Comparison of ENCODE assay signal across 22 cellular contexts in the genomic region with DNA sequence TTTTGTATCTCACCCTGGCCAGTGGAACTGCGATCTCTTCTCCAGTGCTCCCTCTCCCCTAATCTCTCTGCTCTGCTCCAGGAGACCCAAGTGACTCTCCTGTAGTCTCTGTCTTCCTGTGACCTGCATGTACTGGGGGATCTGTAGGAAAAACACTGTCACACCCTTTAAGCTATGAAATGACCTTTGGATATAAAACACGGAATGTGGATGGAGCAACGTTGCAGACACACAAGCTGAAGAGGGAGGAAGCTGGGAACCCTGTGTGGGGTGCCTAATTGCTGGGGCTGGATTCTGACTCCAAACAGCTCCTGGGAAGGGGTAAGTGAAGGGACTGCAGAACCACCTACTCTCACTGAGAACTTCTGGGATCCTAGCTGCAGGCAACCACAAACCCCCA.
A peak's percentile ranks its signal among the peaks of the same experiment; 100 is the strongest.
DNase-seq lines count a peak whose midpoint lies in the region; ATAC-seq and FAIRE-seq lines count a peak whose summit lies in the region.
"Had no signal": no experiment of that assay in that cellular context is flagged by ENCODE, and none has a peak within 500 bp of the region (broad histone marks: within the 10 kb centered on the region; RNA-seq: fewer than 3 reads in every experiment).

No MANE protein-coding gene starts in this region.

- no peaks in the 10 kb centered on the region for H3K27me3 ChIP-seq in small intestine (ENCODE audit: control insufficient read depth in 2 of 2, insufficient read depth in 2 of 2, low read length in 2 of 2)
- H3K27me3 ChIP-seq: BLaER1 treated with 17β-estradiol and CSF1 and Interleukin-3, amounts not matched to agents 10 nM and 100 nM had no signal

- H3K4me1 Mint-ChIP-seq in stimulated activated effector memory CD8-positive, alpha-beta T cell treated with anti-CD3 and anti-CD28 coated beads, Interleukin-12 subunit alpha, Interleukin-12 subunit beta, amount 100 ng/mL, for 72 hours = no peaks in the 10 kb centered on the region
- H3K4me1 Mint-ChIP-seq: B cell; CD14-positive monocyte; CD8-positive, alpha-beta memory T cell had no signal

- WGBS in small intestine, 3 donors = 30 to 65% (median 44%) methylated on average over 3 of the region's 3 CpGs

- intact Hi-C loops in left colon (cut with DNase I, micrococcal nuclease) (no loop called here), left cardiac atrium (cut with DNase I) (no loop called here)

- FAIRE-seq in small intestine (lab: Jason Lieb, UNC) = no peak
- FAIRE-seq: A204.1, GM12892, H54 had no signal

- no peak overlapping the region for H3K4me3 Mint-ChIP-seq in stimulated activated effector memory CD8-positive, alpha-beta T cell treated with anti-CD3 and anti-CD28 coated beads, Interleukin-12 subunit alpha, Interleukin-12 subunit beta, amount 100 ng/mL, for 72 hours
- H3K4me3 Mint-ChIP-seq: B cell; CD14-positive monocyte; CD4-positive, alpha-beta T cell; CD8-positive, alpha-beta memory T cell; HFFc6 had no signal

- peak; percentile 32 for DNase-seq in NCI-H2171 treated with DMSO at 0.1 percent for 48 hours (lab: John Stamatoyannopoulos, UW)
- no peak for DNase-seq in NCI-H2171 (lab: John Stamatoyannopoulos, UW)
- DNase-seq in left colon = no peak
- peak; percentile 80 for DNase-seq in small intestine
- no peak for DNase-seq in left cardiac atrium
- no peak for DNase-seq in stimulated activated effector memory CD8-positive, alpha-beta T cell treated with anti-CD3 and anti-CD28 coated beads, Interleukin-12 subunit alpha, Interleukin-12 subunit beta, amount 100 ng/mL, for 72 hours (ENCODE audit: low spot score in 2 of 2)
- DNase-seq: Calu3; CD4-positive, alpha-beta T cell; CD8-positive, alpha-beta memory T cell; COR-L47; DMS53; DMS79 treated with DMSO at 0.1 percent for 48 hours; GF-D8; HFFc6 had no signal

- no peak overlapping the region for H3K27ac Mint-ChIP-seq in stimulated activated effector memory CD8-positive, alpha-beta T cell treated with anti-CD3 and anti-CD28 coated beads, Interleukin-12 subunit alpha, Interleukin-12 subunit beta, amount 100 ng/mL, for 72 hours
- H3K27ac Mint-ChIP-seq: B cell; CD14-positive monocyte; CD4-positive, alpha-beta T cell; CD8-positive, alpha-beta memory T cell; HFFc6 had no signal

- H3K9me3 ChIP-seq in small intestine (ENCODE audit: control insufficient read depth, low read depth) = no peaks in the 10 kb centered on the region
- H3K9me3 ChIP-seq: BLaER1 treated with 17β-estradiol and CSF1 and Interleukin-3, amounts not matched to agents 10 nM and 100 nM; HAP-1 had no signal

- ATAC-seq in left colon = peak; percentile 78
- no peak for ATAC-seq in left cardiac atrium
- no peak for ATAC-seq in stimulated activated effector memory CD8-positive, alpha-beta T cell treated with anti-CD3 and anti-CD28 coated beads, Interleukin-12 subunit alpha, Interleukin-12 subunit beta, amount 100 ng/mL, for 72 hours

- H3K4me3 ChIP-seq in small intestine (ENCODE audit: low read depth in 1 of 2, low read length in 2 of 2) = no peak overlapping the region
- H3K4me3 ChIP-seq: BLaER1 treated with 17β-estradiol and CSF1 and Interleukin-3, amounts not matched to agents 10 nM and 100 nM; HAP-1 had no signal

- peak overlapping the region; percentile 18 to 82 for H3K27ac ChIP-seq in small intestine (ENCODE audit: low read depth in 1 of 2, low read length in 1 of 2)
- H3K27ac ChIP-seq: 22Rv1; BLaER1 treated with 17β-estradiol and CSF1 and Interleukin-3, amounts not matched to agents 10 nM and 100 nM had no signal

- H3K36me3 ChIP-seq in small intestine (ENCODE audit: control insufficient read depth in 2 of 2, insufficient read depth in 2 of 2, low read length in 2 of 2) = no peaks in the 10 kb centered on the region
- H3K36me3 ChIP-seq: BLaER1 treated with 17β-estradiol and CSF1 and Interleukin-3, amounts not matched to agents 10 nM and 100 nM; HAP-1 had no signal

- H3K9me3 Mint-ChIP-seq in stimulated activated effector memory CD8-positive, alpha-beta T cell treated with anti-CD3 and anti-CD28 coated beads, Interleukin-12 subunit alpha, Interleukin-12 subunit beta, amount 100 ng/mL, for 72 hours = peaks cover 3% of the 10 kb centered on the region

- no peaks in the 10 kb centered on the region for H3K36me3 Mint-ChIP-seq in stimulated activated effector memory CD8-positive, alpha-beta T cell treated with anti-CD3 and anti-CD28 coated beads, Interleukin-12 subunit alpha, Interleukin-12 subunit beta, amount 100 ng/mL, for 72 hours
- H3K36me3 Mint-ChIP-seq: CD14-positive monocyte; CD8-positive, alpha-beta memory T cell had no signal

- peaks cover 5 to 8% of the 10 kb centered on the region in 2 donors for H3K4me1 ChIP-seq in small intestine (ENCODE audit: control insufficient read depth in 2 of 2, insufficient read depth in 1 of 2, low read depth in 1 of 2, low read length in 1 of 2)
- H3K4me1 ChIP-seq: HAP-1 had no signal

Comparison
In these comparisons a context has a peak if more than half of its experiments do, and no peak if none do; other contexts are left out.
1. DNase-seq: peak in NCI-H2171 treated with DMSO at 0.1 percent for 48 hours (single experiment) and small intestine (single experiment); none in NCI-H2171 (single experiment), left colon (0 of 2), left cardiac atrium (single experiment) and stimulated activated effector memory CD8-positive, alpha-beta T cell treated with anti-CD3 and anti-CD28 coated beads, Interleukin-12 subunit alpha, Interleukin-12 subunit beta, amount 100 ng/mL, for 72 hours (0 of 2).